In genomic region chrX:136147320-136147901, GRCh38 we compare ENCODE assay signal across 8 cellular contexts. TPM values are rescaled to one million over a fixed set of nuclear protein-coding genes. Genes with fewer than 3 reads are reported as not detected.
DNase-seq lines count a peak whose midpoint lies in the region; ATAC-seq lines count a peak whose summit lies in the region.

Gene FHL1 (plus strand): TSS chrX:136147533.

- H3K4me3 ChIP-seq in MG63, result peak within 1 kb of the TSS; percentile 54

- no peak for ATAC-seq in GM18907 (IDR thresholded peaks at IDR 0.05; ENCODE audit: unreplicated experiment)

- peak; percentile 31 for DNase-seq in GDM1 (lab: John Stamatoyannopoulos, UW)
- DNase-seq in MG63, result peak; percentile 72
- DNase-seq in activated CD4-positive, alpha-beta T cell treated with anti-CD3 and anti-CD28 coated beads, Interleukin-2, amount 50 U/mL, for 4 hours, result peak; percentile 36 to 43
- peak; percentile 22 for DNase-seq in effector CD8-positive, alpha-beta T cell (lab: John Stamatoyannopoulos, UW)
- peak; percentile 63 to 74 for DNase-seq in lung microvascular endothelial cell (ENCODE audit: low read depth in 2 of 2)
- peak; percentile 16 to 41 (median 33) for DNase-seq in stimulated activated CD4-positive, alpha-beta T cell treated with anti-CD3 and anti-CD28 coated beads, TNF-alpha, amount 100 ng/mL, for 1 hour (ENCODE audit: low read depth in 3 of 3, low spot score in 1 of 3)
- no peak for DNase-seq in DMS79 (lab: John Stamatoyannopoulos, UW)

- no peaks in the 10 kb centered on the region for H3K9me3 ChIP-seq in MG63

- no peaks in the 10 kb centered on the region for H3K36me3 ChIP-seq in MG63

- no peaks in the 10 kb centered on the region for H3K27me3 ChIP-seq in MG63

RNA-seq across cellular contexts. Expression of gene FHL1, which starts in this region (rescaled TPM):
- 149 and 156 TPM in 2 replicates for total RNA-seq in MG63 (2014; rRNA removed; shearing (Covaris generic); ENCODE audit: low replicate concordance)
- 82.2 and 122 TPM in 2 replicates for total RNA-seq in lung microvascular endothelial cell
